7 cellular contexts compared by ENCODE assay signal in genomic region chr9:94526951-94527350, GRCh38. TPM values are rescaled to one million over a fixed set of nuclear protein-coding genes. Genes with fewer than 3 reads are reported as not detected.
"Had no signal": no experiment of that assay in that cellular context is flagged by ENCODE, and none has a peak within 500 bp of the region (broad histone marks: within the 10 kb centered on the region; RNA-seq: fewer than 3 reads in every experiment).

No MANE protein-coding gene starts in this region.

- H3K27ac ChIP-seq: HL-60 had no signal

- ATAC-seq: HepG2 had no signal

- DNase-seq: GOT3, H9, HCEC 1CT, KG1 had no signal

- FAIRE-seq: HepG2 had no signal

RNA-seq across cellular contexts. Expression of gene PCAT7, which starts 27.9 kb away (rescaled TPM):
- polyA plus RNA-seq: IgD-negative memory B cell had no signal
